1 cellular context compared by ENCODE assay signal in genomic region chr20:18380908-18381529, GRCh38.
TF ChIP-seq lines count a peak whose summit lies in the region.

No MANE protein-coding gene starts in this region.

TF ChIP-seq in HepG2, 621 proteins besides CTCF, POLR2A, EP300 and RAD21 (continues in another document):
- TF ChIP-seq MEF2D (CRISPR knock-in tag; IDR thresholded peaks at IDR 0.05) (peak; percentile 51; the same call in 1 of the 2 replicates), CEBPG (CRISPR knock-in tag; IDR thresholded peaks at IDR 0.05) (no peak), FOXJ3 (CRISPR knock-in tag; IDR thresholded peaks at IDR 0.05; ENCODE audit: borderline replicate concordance) (no peak), ZNF879 (CRISPR knock-in tag; IDR thresholded peaks at IDR 0.05) (no peak), JUND (CRISPR knock-in tag; IDR thresholded peaks at IDR 0.05) (0 out of 2 replicates have a peak, but pooled peaks have one; percentile 26), JUN (CRISPR knock-in tag; IDR thresholded peaks at IDR 0.05) (no peak), JARID2 (CRISPR knock-in tag; IDR thresholded peaks at IDR 0.05; ENCODE audit: insufficient replicate concordance) (no peak), SSRP1 (CRISPR knock-in tag; IDR thresholded peaks at IDR 0.05) (no peak), SNAPC4 (CRISPR knock-in tag; IDR thresholded peaks at IDR 0.05) (no peak), SRSF1 (optimal IDR thresholded peaks at IDR 0.05; ENCODE audit: low read depth, low read length) (no peak), JDP2 (CRISPR knock-in tag; IDR thresholded peaks at IDR 0.05; ENCODE audit: borderline replicate concordance) (no peak), ZNF569 (CRISPR knock-in tag; IDR thresholded peaks at IDR 0.05; ENCODE audit: borderline replicate concordance) (no peak), ZNF777 (CRISPR knock-in tag; IDR thresholded peaks at IDR 0.05) (no peak), SNAPC2 (CRISPR knock-in tag; IDR thresholded peaks at IDR 0.05) (no peak), ZSCAN21 (CRISPR knock-in tag; IDR thresholded peaks at IDR 0.05; ENCODE audit: borderline replicate concordance) (0 out of 2 replicates have a peak, but pooled peaks have one; percentile 42), KDM3A (CRISPR knock-in tag; IDR thresholded peaks at IDR 0.05; ENCODE audit: low read depth) (no peak), ZNF232 (CRISPR knock-in tag; IDR thresholded peaks at IDR 0.05; ENCODE audit: borderline replicate concordance) (no peak), NCOA5 (CRISPR knock-in tag; IDR thresholded peaks at IDR 0.05) (no peak), ZNF460 (CRISPR knock-in tag; IDR thresholded peaks at IDR 0.05; ENCODE audit: borderline replicate concordance) (no peak), BCL6 (CRISPR knock-in tag; IDR thresholded peaks at IDR 0.05) (no peak), RCOR2 (CRISPR knock-in tag; IDR thresholded peaks at IDR 0.05) (no peak), ZNF883 (CRISPR knock-in tag; IDR thresholded peaks at IDR 0.05; ENCODE audit: not compliant biosample characterization) (no peak), ZNF720 (CRISPR knock-in tag; IDR thresholded peaks at IDR 0.05) (no peak), HNRNPUL1 (IDR thresholded peaks at IDR 0.05; ENCODE audit: low read depth, low read length) (no peak), HOXA7 (CRISPR knock-in tag; IDR thresholded peaks at IDR 0.05) (no peak), POLR2AphosphoS2 (IDR thresholded peaks at IDR 0.05; ENCODE audit: low read depth, low read length) (no peak), SNRNP70 (IDR thresholded peaks at IDR 0.05; ENCODE audit: low read depth, low read length) (no peak), NR2F1 (CRISPR knock-in tag; IDR thresholded peaks at IDR 0.05) (no peak), ATF6 (CRISPR knock-in tag; conservative IDR thresholded peaks at IDR 0.05) (no peak), ZNF556 (CRISPR knock-in tag; IDR thresholded peaks at IDR 0.05; ENCODE audit: borderline replicate concordance) (no peak), MYC (CRISPR knock-in tag; IDR thresholded peaks at IDR 0.05; ENCODE audit: borderline replicate concordance) (peak; percentile 32; the same call in 1 of the 2 replicates), HES4 (CRISPR knock-in tag; IDR thresholded peaks at IDR 0.05; ENCODE audit: borderline replicate concordance) (no peak), NFYC (CRISPR knock-in tag; IDR thresholded peaks at IDR 0.05) (no peak), CHD2 (IDR thresholded peaks at IDR 0.05; ENCODE audit: low read depth, low read length) (no peak), CENPT (CRISPR knock-in tag; IDR thresholded peaks at IDR 0.05; ENCODE audit: low read depth) (0 out of 2 replicates have a peak, but pooled peaks have one; percentile 65), SALL1 (CRISPR knock-in tag; IDR thresholded peaks at IDR 0.05) (no peak; the same call in 1 of the 2 replicates), ZBTB20 (CRISPR knock-in tag; IDR thresholded peaks at IDR 0.05; ENCODE audit: borderline replicate concordance, low read depth) (no peak), TRIM24 (CRISPR knock-in tag; IDR thresholded peaks at IDR 0.05) (no peak), MAFK (conservative IDR thresholded peaks at IDR 0.05 in 1 of 2, IDR thresholded peaks at IDR 0.05 in 1 of 2; ENCODE audit: low read length in 2 of 2) (no peak), GATAD2A (CRISPR knock-in tag; IDR thresholded peaks at IDR 0.05) (no peak), ZNF136 (CRISPR knock-in tag; IDR thresholded peaks at IDR 0.05; ENCODE audit: low read depth) (no peak), ZNF563 (CRISPR knock-in tag; IDR thresholded peaks at IDR 0.05) (no peak), THYN1 (CRISPR knock-in tag; IDR thresholded peaks at IDR 0.05; ENCODE audit: borderline replicate concordance, low read depth) (no peak), YEATS4 (CRISPR knock-in tag; IDR thresholded peaks at IDR 0.05; ENCODE audit: borderline replicate concordance) (no peak), ZNF605 (CRISPR knock-in tag; IDR thresholded peaks at IDR 0.05) (no peak), RFX1 (IDR thresholded peaks at IDR 0.05) (no peak), ZBTB8A (CRISPR knock-in tag; IDR thresholded peaks at IDR 0.05; ENCODE audit: borderline replicate concordance, low read depth) (no peak), CBX5 (CRISPR knock-in tag; IDR thresholded peaks at IDR 0.05; ENCODE audit: borderline replicate concordance) (0 out of 2 replicates have a peak, but pooled peaks have one; percentile 18)
- TF ChIP-seq, protein P1, sequence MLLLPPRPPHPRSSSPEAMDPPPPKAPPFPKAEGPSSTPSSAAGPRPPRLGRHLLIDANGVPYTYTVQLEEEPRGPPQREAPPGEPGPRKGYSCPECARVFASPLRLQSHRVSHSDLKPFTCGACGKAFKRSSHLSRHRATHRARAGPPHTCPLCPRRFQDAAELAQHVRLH (CRISPR knock-in tag; IDR thresholded peaks at IDR 0.05; ENCODE audit: borderline replicate concordance, low read depth): no peak
- TF ChIP-seq, protein P2, sequence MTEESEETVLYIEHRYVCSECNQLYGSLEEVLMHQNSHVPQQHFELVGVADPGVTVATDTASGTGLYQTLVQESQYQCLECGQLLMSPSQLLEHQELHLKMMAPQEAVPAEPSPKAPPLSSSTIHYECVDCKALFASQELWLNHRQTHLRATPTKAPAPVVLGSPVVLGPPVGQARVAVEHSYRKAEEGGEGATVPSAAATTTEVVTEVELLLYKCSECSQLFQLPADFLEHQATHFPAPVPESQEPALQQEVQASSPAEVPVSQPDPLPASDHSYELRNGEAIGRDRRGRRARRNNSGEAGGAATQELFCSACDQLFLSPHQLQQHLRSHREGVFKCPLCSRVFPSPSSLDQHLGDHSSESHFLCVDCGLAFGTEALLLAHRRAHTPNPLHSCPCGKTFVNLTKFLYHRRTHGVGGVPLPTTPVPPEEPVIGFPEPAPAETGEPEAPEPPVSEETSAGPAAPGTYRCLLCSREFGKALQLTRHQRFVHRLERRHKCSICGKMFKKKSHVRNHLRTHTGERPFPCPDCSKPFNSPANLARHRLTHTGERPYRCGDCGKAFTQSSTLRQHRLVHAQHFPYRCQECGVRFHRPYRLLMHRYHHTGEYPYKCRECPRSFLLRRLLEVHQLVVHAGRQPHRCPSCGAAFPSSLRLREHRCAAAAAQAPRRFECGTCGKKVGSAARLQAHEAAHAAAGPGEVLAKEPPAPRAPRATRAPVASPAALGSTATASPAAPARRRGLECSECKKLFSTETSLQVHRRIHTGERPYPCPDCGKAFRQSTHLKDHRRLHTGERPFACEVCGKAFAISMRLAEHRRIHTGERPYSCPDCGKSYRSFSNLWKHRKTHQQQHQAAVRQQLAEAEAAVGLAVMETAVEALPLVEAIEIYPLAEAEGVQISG (CRISPR knock-in tag; IDR thresholded peaks at IDR 0.05): 0 out of 2 replicates have a peak, but pooled peaks have one; percentile 29
- TF ChIP-seq, protein P3, sequence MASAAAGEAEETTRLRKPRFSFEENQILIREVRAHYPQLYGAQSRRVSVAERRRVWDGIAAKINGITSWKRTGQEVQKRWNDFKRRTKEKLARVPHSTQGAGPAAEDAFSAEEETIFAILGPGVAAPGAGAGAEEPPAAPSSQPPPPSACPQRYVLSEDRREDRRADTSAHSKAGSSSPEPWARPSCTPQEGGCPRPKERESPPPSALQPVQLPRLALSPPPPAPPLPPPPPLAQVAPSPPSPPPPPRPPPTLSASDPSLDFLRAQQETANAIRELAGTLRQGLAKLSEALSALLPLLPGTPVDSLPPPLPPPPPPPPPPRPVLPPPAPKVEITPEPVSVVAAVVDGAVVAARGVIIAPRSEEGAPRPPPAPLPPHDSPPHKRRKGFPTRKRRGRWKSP (CRISPR knock-in tag; IDR thresholded peaks at IDR 0.05): no peak
- TF ChIP-seq, protein P4, sequence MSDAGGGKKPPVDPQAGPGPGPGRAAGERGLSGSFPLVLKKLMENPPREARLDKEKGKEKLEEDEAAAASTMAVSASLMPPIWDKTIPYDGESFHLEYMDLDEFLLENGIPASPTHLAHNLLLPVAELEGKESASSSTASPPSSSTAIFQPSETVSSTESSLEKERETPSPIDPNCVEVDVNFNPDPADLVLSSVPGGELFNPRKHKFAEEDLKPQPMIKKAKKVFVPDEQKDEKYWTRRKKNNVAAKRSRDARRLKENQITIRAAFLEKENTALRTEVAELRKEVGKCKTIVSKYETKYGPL (CRISPR knock-in tag; IDR thresholded peaks at IDR 0.05): no peak
- TF ChIP-seq, protein P5, sequence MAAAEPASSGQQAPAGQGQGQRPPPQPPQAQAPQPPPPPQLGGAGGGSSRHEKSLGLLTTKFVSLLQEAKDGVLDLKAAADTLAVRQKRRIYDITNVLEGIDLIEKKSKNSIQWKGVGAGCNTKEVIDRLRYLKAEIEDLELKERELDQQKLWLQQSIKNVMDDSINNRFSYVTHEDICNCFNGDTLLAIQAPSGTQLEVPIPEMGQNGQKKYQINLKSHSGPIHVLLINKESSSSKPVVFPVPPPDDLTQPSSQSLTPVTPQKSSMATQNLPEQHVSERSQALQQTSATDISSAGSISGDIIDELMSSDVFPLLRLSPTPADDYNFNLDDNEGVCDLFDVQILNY (CRISPR knock-in tag; conservative IDR thresholded peaks at IDR 0.05): no peak
- TF ChIP-seq, protein P6, sequence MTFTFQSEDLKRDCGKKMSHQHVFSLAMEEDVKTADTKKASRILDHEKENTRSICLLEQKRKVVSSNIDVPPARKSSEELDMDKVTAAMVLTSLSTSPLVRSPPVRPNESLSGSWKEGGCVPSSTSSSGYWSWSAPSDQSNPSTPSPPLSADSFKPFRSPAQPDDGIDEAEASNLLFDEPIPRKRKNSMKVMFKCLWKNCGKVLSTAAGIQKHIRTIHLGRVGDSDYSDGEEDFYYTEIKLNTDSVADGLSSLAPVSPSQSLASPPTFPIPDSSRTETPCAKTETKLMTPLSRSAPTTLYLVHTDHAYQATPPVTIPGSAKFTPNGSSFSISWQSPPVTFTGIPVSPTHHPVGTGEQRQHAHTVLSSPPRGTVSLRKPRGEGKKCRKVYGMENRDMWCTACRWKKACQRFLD (CRISPR knock-in tag; IDR thresholded peaks at IDR 0.05; ENCODE audit: borderline replicate concordance): no peak
- TF ChIP-seq, protein P7, sequence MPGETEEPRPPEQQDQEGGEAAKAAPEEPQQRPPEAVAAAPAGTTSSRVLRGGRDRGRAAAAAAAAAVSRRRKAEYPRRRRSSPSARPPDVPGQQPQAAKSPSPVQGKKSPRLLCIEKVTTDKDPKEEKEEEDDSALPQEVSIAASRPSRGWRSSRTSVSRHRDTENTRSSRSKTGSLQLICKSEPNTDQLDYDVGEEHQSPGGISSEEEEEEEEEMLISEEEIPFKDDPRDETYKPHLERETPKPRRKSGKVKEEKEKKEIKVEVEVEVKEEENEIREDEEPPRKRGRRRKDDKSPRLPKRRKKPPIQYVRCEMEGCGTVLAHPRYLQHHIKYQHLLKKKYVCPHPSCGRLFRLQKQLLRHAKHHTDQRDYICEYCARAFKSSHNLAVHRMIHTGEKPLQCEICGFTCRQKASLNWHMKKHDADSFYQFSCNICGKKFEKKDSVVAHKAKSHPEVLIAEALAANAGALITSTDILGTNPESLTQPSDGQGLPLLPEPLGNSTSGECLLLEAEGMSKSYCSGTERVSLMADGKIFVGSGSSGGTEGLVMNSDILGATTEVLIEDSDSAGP (CRISPR knock-in tag; IDR thresholded peaks at IDR 0.05; ENCODE audit: borderline replicate concordance): peak; percentile 70; the same call in 1 of the 2 replicates
